Comparison of ENCODE assay signal across 1 cellular context in the genomic region with DNA sequence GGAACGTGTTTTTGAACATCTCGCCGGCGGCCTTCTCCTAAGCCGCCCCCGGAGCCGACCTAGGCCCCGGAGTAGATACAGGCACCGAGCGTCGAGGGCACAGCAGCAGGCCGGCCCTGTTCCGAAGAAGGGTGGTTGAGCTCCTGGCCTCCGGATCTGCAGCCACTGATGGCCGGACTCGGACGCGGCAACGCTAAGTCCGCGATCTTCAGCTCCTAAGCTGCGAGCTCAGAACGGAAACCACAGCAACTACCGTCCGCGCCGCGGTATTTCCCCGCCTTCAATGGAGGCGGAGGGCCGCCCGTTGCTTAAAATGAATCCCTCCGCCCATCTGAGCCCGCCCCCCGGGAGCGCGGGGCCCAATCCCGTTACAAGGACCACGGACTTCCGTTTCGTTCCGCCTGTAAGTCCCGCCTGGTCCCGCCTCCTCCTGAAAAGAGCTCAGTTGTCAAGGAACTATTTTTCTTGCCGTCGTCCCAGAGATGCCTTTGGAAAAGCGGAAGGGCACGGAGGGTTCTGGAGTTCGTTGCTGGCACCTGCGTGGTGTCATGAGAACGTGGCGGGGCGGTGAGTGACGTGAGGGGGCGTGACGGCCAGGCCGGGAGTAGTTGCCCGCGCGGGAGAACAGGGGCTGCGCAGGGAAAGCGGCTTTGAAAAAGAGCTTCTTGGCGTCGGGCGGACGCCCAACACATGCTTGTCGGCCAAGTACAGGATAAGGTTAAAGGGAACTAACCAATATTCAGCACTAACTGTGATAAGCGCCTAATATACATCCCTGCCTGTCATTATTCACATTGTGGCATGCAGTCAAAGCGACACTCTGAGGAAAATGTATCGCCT.
TF ChIP-seq lines count a peak whose summit lies in the region.

A gene (minus strand): TSS at position 285 of the 840 bp plus-strand sequence. CDS start 266 bp downstream, at position 19.

TF ChIP-seq in K562, 482 proteins besides CTCF, POLR2A, EP300 and RAD21 (continued from another document and continues in another):
- no peak for TF ChIP-seq SRSF3 (IDR thresholded peaks at IDR 0.05; ENCODE audit: insufficient read depth, low read length)
- TF ChIP-seq, protein P1, sequence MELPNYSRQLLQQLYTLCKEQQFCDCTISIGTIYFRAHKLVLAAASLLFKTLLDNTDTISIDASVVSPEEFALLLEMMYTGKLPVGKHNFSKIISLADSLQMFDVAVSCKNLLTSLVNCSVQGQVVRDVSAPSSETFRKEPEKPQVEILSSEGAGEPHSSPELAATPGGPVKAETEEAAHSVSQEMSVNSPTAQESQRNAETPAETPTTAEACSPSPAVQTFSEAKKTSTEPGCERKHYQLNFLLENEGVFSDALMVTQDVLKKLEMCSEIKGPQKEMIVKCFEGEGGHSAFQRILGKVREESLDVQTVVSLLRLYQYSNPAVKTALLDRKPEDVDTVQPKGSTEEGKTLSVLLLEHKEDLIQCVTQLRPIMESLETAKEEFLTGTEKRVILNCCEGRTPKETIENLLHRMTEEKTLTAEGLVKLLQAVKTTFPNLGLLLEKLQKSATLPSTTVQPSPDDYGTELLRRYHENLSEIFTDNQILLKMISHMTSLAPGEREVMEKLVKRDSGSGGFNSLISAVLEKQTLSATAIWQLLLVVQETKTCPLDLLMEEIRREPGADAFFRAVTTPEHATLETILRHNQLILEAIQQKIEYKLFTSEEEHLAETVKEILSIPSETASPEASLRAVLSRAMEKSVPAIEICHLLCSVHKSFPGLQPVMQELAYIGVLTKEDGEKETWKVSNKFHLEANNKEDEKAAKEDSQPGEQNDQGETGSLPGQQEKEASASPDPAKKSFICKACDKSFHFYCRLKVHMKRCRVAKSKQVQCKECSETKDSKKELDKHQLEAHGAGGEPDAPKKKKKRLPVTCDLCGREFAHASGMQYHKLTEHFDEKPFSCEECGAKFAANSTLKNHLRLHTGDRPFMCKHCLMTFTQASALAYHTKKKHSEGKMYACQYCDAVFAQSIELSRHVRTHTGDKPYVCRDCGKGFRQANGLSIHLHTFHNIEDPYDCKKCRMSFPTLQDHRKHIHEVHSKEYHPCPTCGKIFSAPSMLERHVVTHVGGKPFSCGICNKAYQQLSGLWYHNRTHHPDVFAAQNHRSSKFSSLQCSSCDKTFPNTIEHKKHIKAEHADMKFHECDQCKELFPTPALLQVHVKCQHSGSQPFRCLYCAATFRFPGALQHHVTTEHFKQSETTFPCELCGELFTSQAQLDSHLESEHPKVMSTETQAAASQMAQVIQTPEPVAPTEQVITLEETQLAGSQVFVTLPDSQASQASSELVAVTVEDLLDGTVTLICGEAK (IDR thresholded peaks at IDR 0.05) = peak; percentile 92
- TF ChIP-seq, protein P1 (CRISPR knock-in tag; IDR thresholded peaks at IDR 0.05) = no peak
- TF ChIP-seq POLR2G (IDR thresholded peaks at IDR 0.05; ENCODE audit: low read depth, low read length) = peak; percentile 97
- TF ChIP-seq FIP1L1 (IDR thresholded peaks at IDR 0.05; ENCODE audit: low read depth, low read length, poor library complexity, severe bottlenecking) = peak; percentile 39
- no peak for TF ChIP-seq SAP30 (IDR thresholded peaks at IDR 0.05; ENCODE audit: borderline replicate concordance, insufficient read depth, low read depth, low read length, poor library complexity, severe bottlenecking)
- peak; percentile 89; the same call in 1 of the 2 replicates for TF ChIP-seq NBN (IDR thresholded peaks at IDR 0.05; ENCODE audit: low read depth)
- TF ChIP-seq, protein P2, sequence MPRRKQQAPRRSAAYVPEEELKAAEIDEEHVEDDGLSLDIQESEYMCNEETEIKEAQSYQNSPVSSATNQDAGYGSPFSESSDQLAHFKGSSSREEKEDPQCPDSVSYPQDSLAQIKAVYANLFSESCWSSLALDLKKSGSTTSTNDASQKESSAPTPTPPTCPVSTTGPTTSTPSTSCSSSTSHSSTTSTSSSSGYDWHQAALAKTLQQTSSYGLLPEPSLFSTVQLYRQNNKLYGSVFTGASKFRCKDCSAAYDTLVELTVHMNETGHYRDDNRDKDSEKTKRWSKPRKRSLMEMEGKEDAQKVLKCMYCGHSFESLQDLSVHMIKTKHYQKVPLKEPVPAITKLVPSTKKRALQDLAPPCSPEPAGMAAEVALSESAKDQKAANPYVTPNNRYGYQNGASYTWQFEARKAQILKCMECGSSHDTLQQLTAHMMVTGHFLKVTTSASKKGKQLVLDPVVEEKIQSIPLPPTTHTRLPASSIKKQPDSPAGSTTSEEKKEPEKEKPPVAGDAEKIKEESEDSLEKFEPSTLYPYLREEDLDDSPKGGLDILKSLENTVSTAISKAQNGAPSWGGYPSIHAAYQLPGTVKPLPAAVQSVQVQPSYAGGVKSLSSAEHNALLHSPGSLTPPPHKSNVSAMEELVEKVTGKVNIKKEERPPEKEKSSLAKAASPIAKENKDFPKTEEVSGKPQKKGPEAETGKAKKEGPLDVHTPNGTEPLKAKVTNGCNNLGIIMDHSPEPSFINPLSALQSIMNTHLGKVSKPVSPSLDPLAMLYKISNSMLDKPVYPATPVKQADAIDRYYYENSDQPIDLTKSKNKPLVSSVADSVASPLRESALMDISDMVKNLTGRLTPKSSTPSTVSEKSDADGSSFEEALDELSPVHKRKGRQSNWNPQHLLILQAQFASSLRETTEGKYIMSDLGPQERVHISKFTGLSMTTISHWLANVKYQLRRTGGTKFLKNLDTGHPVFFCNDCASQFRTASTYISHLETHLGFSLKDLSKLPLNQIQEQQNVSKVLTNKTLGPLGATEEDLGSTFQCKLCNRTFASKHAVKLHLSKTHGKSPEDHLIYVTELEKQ (CRISPR knock-in tag; IDR thresholded peaks at IDR 0.05) = no peak
- peak; percentile 67 for TF ChIP-seq FOS (IDR thresholded peaks at IDR 0.05; ENCODE audit: extremely low read depth, insufficient read length)
- no peak for TF ChIP-seq HMG20B (CRISPR knock-in tag; IDR thresholded peaks at IDR 0.05)
- TF ChIP-seq RHOXF2B (CRISPR knock-in tag; conservative IDR thresholded peaks at IDR 0.05) = no peak
- TF ChIP-seq NR2C2 (CRISPR knock-in tag; IDR thresholded peaks at IDR 0.05) = no peak; the same call in 1 of the 2 replicates
- TF ChIP-seq NR2C2 (tag; IDR thresholded peaks at IDR 0.05) = peak; percentile 82
- TF ChIP-seq SMAD2 (IDR thresholded peaks at IDR 0.05; ENCODE audit: low read depth, low read length) = no peak
- TF ChIP-seq, protein P3, sequence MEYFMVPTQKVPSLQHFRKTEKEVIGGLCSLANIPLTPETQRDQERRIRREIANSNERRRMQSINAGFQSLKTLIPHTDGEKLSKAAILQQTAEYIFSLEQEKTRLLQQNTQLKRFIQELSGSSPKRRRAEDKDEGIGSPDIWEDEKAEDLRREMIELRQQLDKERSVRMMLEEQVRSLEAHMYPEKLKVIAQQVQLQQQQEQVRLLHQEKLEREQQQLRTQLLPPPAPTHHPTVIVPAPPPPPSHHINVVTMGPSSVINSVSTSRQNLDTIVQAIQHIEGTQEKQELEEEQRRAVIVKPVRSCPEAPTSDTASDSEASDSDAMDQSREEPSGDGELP (CRISPR knock-in tag; IDR thresholded peaks at IDR 0.05; ENCODE audit: borderline replicate concordance) = peak; percentile 96
- peak; percentile 44 for TF ChIP-seq PHF20 (IDR thresholded peaks at IDR 0.05; ENCODE audit: partially characterized antibody)
- no peak for TF ChIP-seq SIX5 (IDR thresholded peaks at IDR 0.05; ENCODE audit: borderline replicate concordance in 1 of 2, insufficient read depth in 1 of 2, low read depth in 1 of 2, low read length in 2 of 2)
- TF ChIP-seq SOX6 (IDR thresholded peaks at IDR 0.05) = no peak; the same call in 1 of the 2 replicates
- peak; percentile 66; the same call in 1 of the 2 replicates for TF ChIP-seq GTF2E2 (tag; IDR thresholded peaks at IDR 0.05)
- TF ChIP-seq, protein P4, sequence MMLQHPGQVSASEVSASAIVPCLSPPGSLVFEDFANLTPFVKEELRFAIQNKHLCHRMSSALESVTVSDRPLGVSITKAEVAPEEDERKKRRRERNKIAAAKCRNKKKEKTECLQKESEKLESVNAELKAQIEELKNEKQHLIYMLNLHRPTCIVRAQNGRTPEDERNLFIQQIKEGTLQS (IDR thresholded peaks at IDR 0.05) = peak; percentile 80; the same call in 1 of the 2 replicates
- TF ChIP-seq, protein P4 (CRISPR knock-in tag; conservative IDR thresholded peaks at IDR 0.05) = no peak
- TF ChIP-seq TCF7 (IDR thresholded peaks at IDR 0.05; ENCODE audit: borderline replicate concordance) = peak; percentile 77; the same call in 1 of the 2 replicates
- TF ChIP-seq DNMT1 (IDR thresholded peaks at IDR 0.05) = no peak
- no peak for TF ChIP-seq ZNF316 (IDR thresholded peaks at IDR 0.05)
- TF ChIP-seq ZNF133 (CRISPR knock-in tag; IDR thresholded peaks at IDR 0.05) = no peak
- 0 out of 2 replicates have a peak, but pooled peaks have one; percentile 15 for TF ChIP-seq ZNF165 (CRISPR knock-in tag; IDR thresholded peaks at IDR 0.05; ENCODE audit: borderline replicate concordance)
- peak; percentile 55; the same call in 1 of the 2 replicates for TF ChIP-seq NR2C1 (IDR thresholded peaks at IDR 0.05)
- peak; percentile 59 for TF ChIP-seq NR2C1 (tag; IDR thresholded peaks at IDR 0.05)
- TF ChIP-seq, protein P5, sequence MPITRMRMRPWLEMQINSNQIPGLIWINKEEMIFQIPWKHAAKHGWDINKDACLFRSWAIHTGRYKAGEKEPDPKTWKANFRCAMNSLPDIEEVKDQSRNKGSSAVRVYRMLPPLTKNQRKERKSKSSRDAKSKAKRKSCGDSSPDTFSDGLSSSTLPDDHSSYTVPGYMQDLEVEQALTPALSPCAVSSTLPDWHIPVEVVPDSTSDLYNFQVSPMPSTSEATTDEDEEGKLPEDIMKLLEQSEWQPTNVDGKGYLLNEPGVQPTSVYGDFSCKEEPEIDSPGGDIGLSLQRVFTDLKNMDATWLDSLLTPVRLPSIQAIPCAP (CRISPR knock-in tag; IDR thresholded peaks at IDR 0.05; ENCODE audit: borderline replicate concordance) = no peak
- TF ChIP-seq L3MBTL2 (IDR thresholded peaks at IDR 0.05) = peak; percentile 99
- no peak for TF ChIP-seq ILK (tag; IDR thresholded peaks at IDR 0.05; ENCODE audit: borderline replicate concordance, low read depth)
- TF ChIP-seq SRF (CRISPR knock-in tag; IDR thresholded peaks at IDR 0.05) = no peak; a peak in 1 of 4 replicates
- TF ChIP-seq, protein P6, sequence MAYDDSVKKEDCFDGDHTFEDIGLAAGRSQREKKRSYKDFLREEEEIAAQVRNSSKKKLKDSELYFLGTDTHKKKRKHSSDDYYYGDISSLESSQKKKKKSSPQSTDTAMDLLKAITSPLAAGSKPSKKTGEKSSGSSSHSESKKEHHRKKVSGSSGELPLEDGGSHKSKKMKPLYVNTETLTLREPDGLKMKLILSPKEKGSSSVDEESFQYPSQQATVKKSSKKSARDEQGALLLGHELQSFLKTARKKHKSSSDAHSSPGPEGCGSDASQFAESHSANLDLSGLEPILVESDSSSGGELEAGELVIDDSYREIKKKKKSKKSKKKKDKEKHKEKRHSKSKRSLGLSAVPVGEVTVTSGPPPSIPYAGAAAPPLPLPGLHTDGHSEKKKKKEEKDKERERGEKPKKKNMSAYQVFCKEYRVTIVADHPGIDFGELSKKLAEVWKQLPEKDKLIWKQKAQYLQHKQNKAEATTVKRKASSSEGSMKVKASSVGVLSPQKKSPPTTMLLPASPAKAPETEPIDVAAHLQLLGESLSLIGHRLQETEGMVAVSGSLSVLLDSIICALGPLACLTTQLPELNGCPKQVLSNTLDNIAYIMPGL (CRISPR knock-in tag; IDR thresholded peaks at IDR 0.05) = no peak
- TF ChIP-seq, protein P7, sequence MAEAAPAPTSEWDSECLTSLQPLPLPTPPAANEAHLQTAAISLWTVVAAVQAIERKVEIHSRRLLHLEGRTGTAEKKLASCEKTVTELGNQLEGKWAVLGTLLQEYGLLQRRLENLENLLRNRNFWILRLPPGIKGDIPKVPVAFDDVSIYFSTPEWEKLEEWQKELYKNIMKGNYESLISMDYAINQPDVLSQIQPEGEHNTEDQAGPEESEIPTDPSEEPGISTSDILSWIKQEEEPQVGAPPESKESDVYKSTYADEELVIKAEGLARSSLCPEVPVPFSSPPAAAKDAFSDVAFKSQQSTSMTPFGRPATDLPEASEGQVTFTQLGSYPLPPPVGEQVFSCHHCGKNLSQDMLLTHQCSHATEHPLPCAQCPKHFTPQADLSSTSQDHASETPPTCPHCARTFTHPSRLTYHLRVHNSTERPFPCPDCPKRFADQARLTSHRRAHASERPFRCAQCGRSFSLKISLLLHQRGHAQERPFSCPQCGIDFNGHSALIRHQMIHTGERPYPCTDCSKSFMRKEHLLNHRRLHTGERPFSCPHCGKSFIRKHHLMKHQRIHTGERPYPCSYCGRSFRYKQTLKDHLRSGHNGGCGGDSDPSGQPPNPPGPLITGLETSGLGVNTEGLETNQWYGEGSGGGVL (CRISPR knock-in tag; IDR thresholded peaks at IDR 0.05) = no peak
- no peak for TF ChIP-seq KAT2B (IDR thresholded peaks at IDR 0.05; ENCODE audit: low read depth, low read length)
- peak in 1 of 2 experiments; percentile 66; a peak in 2 of 4 replicates for TF ChIP-seq KDM4B (IDR thresholded peaks at IDR 0.05; ENCODE audit: borderline replicate concordance in 2 of 2, low read depth in 1 of 2)
- no peak for TF ChIP-seq RBM15 (IDR thresholded peaks at IDR 0.05; ENCODE audit: insufficient read depth, low read length)
- TF ChIP-seq HDAC8 (tag; IDR thresholded peaks at IDR 0.05) = peak; percentile 26; the same call in 1 of the 2 replicates
- peak; percentile 97 for TF ChIP-seq KDM5B (IDR thresholded peaks at IDR 0.05; ENCODE audit: insufficient replicate concordance, low read depth, low read length)
